14 cellular contexts compared by ENCODE assay signal in the genomic region with DNA sequence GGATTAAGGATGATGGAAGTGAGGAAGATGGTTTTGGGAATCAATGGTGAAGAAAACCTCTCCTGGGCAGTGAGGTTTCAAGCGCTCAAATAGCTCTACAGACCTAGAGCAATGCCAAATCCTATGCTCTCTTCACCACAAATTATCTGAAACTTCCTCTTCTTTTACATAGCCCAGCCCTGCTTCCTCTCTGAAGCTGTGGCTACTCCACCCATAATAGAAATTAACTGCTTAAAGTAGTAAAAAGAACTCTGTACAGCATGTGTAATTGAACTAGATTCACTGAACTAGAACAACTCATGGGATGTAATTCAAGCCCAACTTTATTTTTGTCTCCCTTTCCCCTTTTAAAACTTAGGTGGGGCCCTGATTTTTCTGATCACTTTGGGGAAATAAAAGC. TPM values are rescaled to one million over a fixed set of nuclear protein-coding genes. Genes with fewer than 3 reads are reported as not detected.
A peak's percentile ranks its signal among the peaks of the same experiment; 100 is the strongest.
DNase-seq lines count a peak whose midpoint lies in the region; ATAC-seq and TF ChIP-seq lines count a peak whose summit lies in the region.
"Had no signal": no experiment of that assay in that cellular context is flagged by ENCODE, and none has a peak within 500 bp of the region (broad histone marks: within the 10 kb centered on the region; RNA-seq: fewer than 3 reads in every experiment).

No MANE protein-coding gene starts in this region.

- no peaks in the 10 kb centered on the region for H3K9me3 Mint-ChIP-seq in T-cell
- no peaks in the 10 kb centered on the region for H3K9me3 Mint-ChIP-seq in natural killer cell treated with Interleukin-12 subunit alpha and Interleukin-12 subunit beta and Interleukin-15 and Interleukin-18, amount 100 ng/mL, for 72 hours
- H3K9me3 Mint-ChIP-seq: activated T-helper 1 cell treated with anti-CD3 and anti-CD28 coated beads, Interleukin-12 subunit alpha, Interleukin-12 subunit beta, Interleukin-2, Interleukin-4 antibody, amounts not matched to agents 30 ng/mL and 10 ng/mL and 1 ng/mL, durations not matched to agents 14 hours and 24 hours and 36 hours had no signal

- H3K4me3 Mint-ChIP-seq in T-cell, result no peak overlapping the region
- peak overlapping the region; percentile 2 for H3K4me3 Mint-ChIP-seq in natural killer cell treated with Interleukin-12 subunit alpha and Interleukin-12 subunit beta and Interleukin-15 and Interleukin-18, amount 100 ng/mL, for 72 hours
- H3K4me3 Mint-ChIP-seq: activated T-helper 1 cell treated with anti-CD3 and anti-CD28 coated beads, Interleukin-12 subunit alpha, Interleukin-12 subunit beta, Interleukin-2, Interleukin-4 antibody, amounts not matched to agents 30 ng/mL and 10 ng/mL and 1 ng/mL, durations not matched to agents 14 hours and 24 hours and 36 hours had no signal

- peak; percentile 60 for ATAC-seq in GM18517 (IDR thresholded peaks at IDR 0.05; ENCODE audit: unreplicated experiment)
- peak; percentile 59 for ATAC-seq in HG03342 (IDR thresholded peaks at IDR 0.05; ENCODE audit: unreplicated experiment)
- ATAC-seq in T-cell (replicated peaks in 1 of 4), result peak in 3 of 4 experiments; percentile 33 to 40 (median 37)
- ATAC-seq in natural killer cell treated with Interleukin-12 subunit alpha and Interleukin-12 subunit beta and Interleukin-15 and Interleukin-18, amount 100 ng/mL, for 72 hours, result no peak
- no peak for ATAC-seq in omental fat pad (ENCODE audit: low FRiP score)

- no peaks in the 10 kb centered on the region for H3K36me3 Mint-ChIP-seq in T-cell
- no peaks in the 10 kb centered on the region for H3K36me3 Mint-ChIP-seq in natural killer cell treated with Interleukin-12 subunit alpha and Interleukin-12 subunit beta and Interleukin-15 and Interleukin-18, amount 100 ng/mL, for 72 hours

- H3K4me1 Mint-ChIP-seq in T-cell, result peaks cover 11 to 22% (median 15%) of the 10 kb centered on the region in 3 donors
- H3K4me1 Mint-ChIP-seq in natural killer cell treated with Interleukin-12 subunit alpha and Interleukin-12 subunit beta and Interleukin-15 and Interleukin-18, amount 100 ng/mL, for 72 hours (ENCODE audit: low read depth in 2 of 2), result peaks cover 11 to 12% of the 10 kb centered on the region in 2 donors

- no peak for TF ChIP-seq CTCF in omental fat pad (IDR thresholded peaks at IDR 0.05)

- CTCF ChIA-PET in T-cell (lab: Charles Lee), result no interaction called here

- POLR2A ChIA-PET in T-cell (lab: Charles Lee), result no interaction called here

- DNase-seq in T-cell (no peak), NCI-H128 (lab: John Stamatoyannopoulos, UW; ENCODE audit: unreplicated experiment) (no peak), omental fat pad (ENCODE audit: low spot score) (no peak), kidney tubule cell (ENCODE audit: low spot score) (no peak)
- DNase-seq in natural killer cell treated with Interleukin-12 subunit alpha and Interleukin-12 subunit beta and Interleukin-15 and Interleukin-18, amount 100 ng/mL, for 72 hours (ENCODE audit: low spot score), result no peak
- DNase-seq: activated CD4-positive, alpha-beta T cell treated with anti-CD3 and anti-CD28 coated beads for 48 hours; glutamatergic neuron; NCI-H1048; NCI-H526; SJCRH30; stimulated activated CD4-positive, alpha-beta T cell treated with anti-CD3 and anti-CD28 coated beads, Interleukin-4, amount 100 ng/mL, for 4 hours had no signal

- no peaks in the 10 kb centered on the region for H3K27me3 Mint-ChIP-seq in T-cell
- no peaks in the 10 kb centered on the region for H3K27me3 Mint-ChIP-seq in natural killer cell treated with Interleukin-12 subunit alpha and Interleukin-12 subunit beta and Interleukin-15 and Interleukin-18, amount 100 ng/mL, for 72 hours

- peak overlapping the region; percentile 1 to 56 for H3K27ac Mint-ChIP-seq in T-cell
- no peak overlapping the region for H3K27ac Mint-ChIP-seq in natural killer cell treated with Interleukin-12 subunit alpha and Interleukin-12 subunit beta and Interleukin-15 and Interleukin-18, amount 100 ng/mL, for 72 hours
- H3K27ac Mint-ChIP-seq: activated T-helper 1 cell treated with anti-CD3 and anti-CD28 coated beads, Interleukin-12 subunit alpha, Interleukin-12 subunit beta, Interleukin-2, Interleukin-4 antibody, amounts not matched to agents 30 ng/mL and 10 ng/mL and 1 ng/mL, durations not matched to agents 14 hours and 24 hours and 36 hours had no signal

RNA-seq across cellular contexts. Expression of gene IFT88, which starts 20.4 kb away (rescaled TPM):
- total RNA-seq in T-cell, result 1 to 10 TPM; 7.6 to 9.8 (median 8.6) TPM
- total RNA-seq in natural killer cell treated with Interleukin-12 subunit alpha and Interleukin-12 subunit beta and Interleukin-15 and Interleukin-18, amount 100 ng/mL, for 72 hours, result 10 to 100 TPM in 1 of 2 donors, 1 to 10 TPM in 1; 4.0 to 10.7 TPM
- 10 to 100 TPM in 2 of 4 donors, 1 to 10 TPM in 2; 9.2 to 14.2 (median 11.3) TPM for total RNA-seq in omental fat pad

RNA-seq across cellular contexts. Expression of gene CRYL1, which starts 20.9 kb away (rescaled TPM):
- total RNA-seq in T-cell, result 10 to 100 TPM; 12.3 to 21.5 (median 17.9) TPM
- 1 to 10 TPM; 5.2 to 9.0 TPM for total RNA-seq in natural killer cell treated with Interleukin-12 subunit alpha and Interleukin-12 subunit beta and Interleukin-15 and Interleukin-18, amount 100 ng/mL, for 72 hours
- total RNA-seq in omental fat pad, result 10 to 100 TPM; 30.3 to 42.2 (median 35.3) TPM

Comparison
In these comparisons a context has a peak if more than half of its experiments do, and no peak if none do; other contexts are left out.
1. ATAC-seq: peak in GM18517 (single experiment), HG03342 (single experiment) and T-cell (3 of 4); none in natural killer cell treated with Interleukin-12 subunit alpha and Interleukin-12 subunit beta and Interleukin-15 and Interleukin-18, amount 100 ng/mL, for 72 hours (0 of 2) and omental fat pad (single experiment).
2. H3K27ac Mint-ChIP-seq: peak in T-cell (2 of 2); none in natural killer cell treated with Interleukin-12 subunit alpha and Interleukin-12 subunit beta and Interleukin-15 and Interleukin-18, amount 100 ng/mL, for 72 hours (0 of 2).